1 cellular context compared by ENCODE assay signal in genomic region chr11:68335693-68336092, GRCh38.
TF ChIP-seq lines count a peak whose summit lies in the region.

No MANE protein-coding gene starts in this region.

TF ChIP-seq in K562, 482 proteins besides CTCF, POLR2A, EP300 and RAD21 (continued from another document):
- TF ChIP-seq CUX1 (CRISPR knock-in tag; IDR thresholded peaks at IDR 0.05): no peak
- TF ChIP-seq MYBL2 (IDR thresholded peaks at IDR 0.05; ENCODE audit: low read depth): no peak
- TF ChIP-seq MYBL2 (CRISPR knock-in tag; IDR thresholded peaks at IDR 0.05; ENCODE audit: borderline replicate concordance): no peak
- TF ChIP-seq E4F1 (CRISPR knock-in tag; IDR thresholded peaks at IDR 0.05; ENCODE audit: borderline replicate concordance): no peak
- no peak for TF ChIP-seq ZC3H11A (IDR thresholded peaks at IDR 0.05; ENCODE audit: low read depth, low read length)
- TF ChIP-seq ZBTB5 (IDR thresholded peaks at IDR 0.05): no peak
- no peak for TF ChIP-seq ZBTB9 (CRISPR knock-in tag; IDR thresholded peaks at IDR 0.05)
- TF ChIP-seq YY1 (IDR thresholded peaks at IDR 0.05; ENCODE audit: borderline replicate concordance in 1 of 3, control insufficient read depth in 1 of 3, extremely low read depth in 1 of 3, insufficient read depth in 3 of 3, insufficient read length in 1 of 3, insufficient replicate concordance in 2 of 3, low read depth in 1 of 3, low read length in 2 of 3): no peak
